2 cellular contexts compared by ENCODE assay signal in genomic region chr22:41957941-41958556, GRCh38.
TF ChIP-seq lines count a peak whose summit lies in the region.

No MANE protein-coding gene starts in this region.

TF ChIP-seq in K562, 482 proteins besides CTCF, POLR2A, EP300 and RAD21:
- peak; percentile 54 for TF ChIP-seq ZFX (CRISPR knock-in tag; IDR thresholded peaks at IDR 0.05)
- TF ChIP-seq NR2C2 (CRISPR knock-in tag; IDR thresholded peaks at IDR 0.05), result 0 out of 2 replicates have a peak, but pooled peaks have one; percentile 5
- no peak for TF ChIP-seq NR2C2 (tag; IDR thresholded peaks at IDR 0.05)
- TF ChIP-seq ZNF75A (CRISPR knock-in tag; IDR thresholded peaks at IDR 0.05), result no peak
- 0 out of 4 replicates have a peak, but pooled peaks of 1 of the 2 experiments have one; percentile 30 for TF ChIP-seq FOXA3 (CRISPR knock-in tag; conservative IDR thresholded peaks at IDR 0.05 in 1 of 2, IDR thresholded peaks at IDR 0.05 in 1 of 2)
- TF ChIP-seq RBFOX2 (IDR thresholded peaks at IDR 0.05; ENCODE audit: low read depth, low read length), result 0 out of 2 replicates have a peak, but pooled peaks have one; percentile 2
TF ChIP-seq in K562: peak in this region for 4.

TF ChIP-seq in HepG2, 621 proteins besides CTCF, POLR2A, EP300 and RAD21:
- TF ChIP-seq HNRNPLL (IDR thresholded peaks at IDR 0.05; ENCODE audit: low read depth, low read length, poor library complexity, severe bottlenecking), result peak; percentile 1
- no peak for TF ChIP-seq HES4 (CRISPR knock-in tag; IDR thresholded peaks at IDR 0.05; ENCODE audit: borderline replicate concordance)
- no peak for TF ChIP-seq ZNF644 (CRISPR knock-in tag; IDR thresholded peaks at IDR 0.05; ENCODE audit: low read depth)
- no peak for TF ChIP-seq ZNF749 (CRISPR knock-in tag; IDR thresholded peaks at IDR 0.05; ENCODE audit: borderline replicate concordance)
- no peak for TF ChIP-seq XBP1 (CRISPR knock-in tag; IDR thresholded peaks at IDR 0.05)
- TF ChIP-seq ZNF501 (CRISPR knock-in tag; IDR thresholded peaks at IDR 0.05), result 0 out of 2 replicates have a peak, but pooled peaks have one; percentile 26
- no peak for TF ChIP-seq EZH2 (conservative IDR thresholded peaks at IDR 0.05; ENCODE audit: low read depth, low read length)
- TF ChIP-seq ZZZ3 (CRISPR knock-in tag; IDR thresholded peaks at IDR 0.05; ENCODE audit: borderline replicate concordance), result no peak
- no peak for TF ChIP-seq ZNF160 (CRISPR knock-in tag; IDR thresholded peaks at IDR 0.05)
- TF ChIP-seq HDAC1 (CRISPR knock-in tag; IDR thresholded peaks at IDR 0.05), result no peak
- no peak for TF ChIP-seq ZHX1 (CRISPR knock-in tag; IDR thresholded peaks at IDR 0.05; ENCODE audit: low read depth)
